1 cellular context compared by ENCODE assay signal in the genomic region with DNA sequence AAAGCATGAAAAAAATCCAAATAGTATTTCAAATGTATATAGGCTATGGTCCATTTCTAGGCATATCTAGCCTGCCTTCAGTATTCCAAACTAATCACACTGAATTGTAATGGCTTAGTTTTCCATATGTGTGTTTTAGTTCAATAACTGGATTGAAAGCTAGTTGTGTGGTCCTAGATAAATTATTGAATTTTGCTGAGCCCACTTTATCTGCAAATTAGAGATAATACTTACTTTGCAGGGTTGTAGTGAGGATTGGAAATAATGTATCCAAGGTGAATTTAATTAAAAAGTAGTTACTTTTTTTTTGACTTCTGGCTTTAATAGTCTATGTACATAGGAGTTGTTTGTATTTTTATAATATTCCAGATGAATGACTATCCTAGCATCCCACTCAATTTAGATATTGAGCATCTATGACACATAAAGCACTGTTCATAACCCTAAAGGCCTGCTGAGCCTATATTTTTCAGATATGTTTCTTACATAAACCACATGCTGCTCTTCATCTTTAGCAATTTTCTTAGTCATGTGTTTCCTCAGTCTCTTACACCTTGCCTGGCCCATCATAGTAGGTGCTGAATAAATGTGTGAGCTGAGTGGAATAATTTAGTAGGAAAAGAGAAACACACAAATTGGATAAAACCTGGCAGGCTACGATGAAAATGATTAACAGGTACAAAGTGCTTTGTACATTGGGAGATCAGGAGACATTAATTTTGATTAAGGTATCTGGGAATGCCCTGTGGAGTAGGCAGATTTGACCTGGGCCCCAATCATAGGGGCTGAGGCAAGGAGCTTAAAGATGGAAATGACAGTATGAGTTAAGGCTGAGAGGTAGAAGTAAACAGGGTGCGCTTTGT.
TF ChIP-seq lines count a peak whose summit lies in the region.

No MANE protein-coding gene starts in this region.

TF ChIP-seq in K562, 482 proteins besides CTCF, POLR2A, EP300 and RAD21 (continued from another document and continues in another):
- TF ChIP-seq, protein P1, sequence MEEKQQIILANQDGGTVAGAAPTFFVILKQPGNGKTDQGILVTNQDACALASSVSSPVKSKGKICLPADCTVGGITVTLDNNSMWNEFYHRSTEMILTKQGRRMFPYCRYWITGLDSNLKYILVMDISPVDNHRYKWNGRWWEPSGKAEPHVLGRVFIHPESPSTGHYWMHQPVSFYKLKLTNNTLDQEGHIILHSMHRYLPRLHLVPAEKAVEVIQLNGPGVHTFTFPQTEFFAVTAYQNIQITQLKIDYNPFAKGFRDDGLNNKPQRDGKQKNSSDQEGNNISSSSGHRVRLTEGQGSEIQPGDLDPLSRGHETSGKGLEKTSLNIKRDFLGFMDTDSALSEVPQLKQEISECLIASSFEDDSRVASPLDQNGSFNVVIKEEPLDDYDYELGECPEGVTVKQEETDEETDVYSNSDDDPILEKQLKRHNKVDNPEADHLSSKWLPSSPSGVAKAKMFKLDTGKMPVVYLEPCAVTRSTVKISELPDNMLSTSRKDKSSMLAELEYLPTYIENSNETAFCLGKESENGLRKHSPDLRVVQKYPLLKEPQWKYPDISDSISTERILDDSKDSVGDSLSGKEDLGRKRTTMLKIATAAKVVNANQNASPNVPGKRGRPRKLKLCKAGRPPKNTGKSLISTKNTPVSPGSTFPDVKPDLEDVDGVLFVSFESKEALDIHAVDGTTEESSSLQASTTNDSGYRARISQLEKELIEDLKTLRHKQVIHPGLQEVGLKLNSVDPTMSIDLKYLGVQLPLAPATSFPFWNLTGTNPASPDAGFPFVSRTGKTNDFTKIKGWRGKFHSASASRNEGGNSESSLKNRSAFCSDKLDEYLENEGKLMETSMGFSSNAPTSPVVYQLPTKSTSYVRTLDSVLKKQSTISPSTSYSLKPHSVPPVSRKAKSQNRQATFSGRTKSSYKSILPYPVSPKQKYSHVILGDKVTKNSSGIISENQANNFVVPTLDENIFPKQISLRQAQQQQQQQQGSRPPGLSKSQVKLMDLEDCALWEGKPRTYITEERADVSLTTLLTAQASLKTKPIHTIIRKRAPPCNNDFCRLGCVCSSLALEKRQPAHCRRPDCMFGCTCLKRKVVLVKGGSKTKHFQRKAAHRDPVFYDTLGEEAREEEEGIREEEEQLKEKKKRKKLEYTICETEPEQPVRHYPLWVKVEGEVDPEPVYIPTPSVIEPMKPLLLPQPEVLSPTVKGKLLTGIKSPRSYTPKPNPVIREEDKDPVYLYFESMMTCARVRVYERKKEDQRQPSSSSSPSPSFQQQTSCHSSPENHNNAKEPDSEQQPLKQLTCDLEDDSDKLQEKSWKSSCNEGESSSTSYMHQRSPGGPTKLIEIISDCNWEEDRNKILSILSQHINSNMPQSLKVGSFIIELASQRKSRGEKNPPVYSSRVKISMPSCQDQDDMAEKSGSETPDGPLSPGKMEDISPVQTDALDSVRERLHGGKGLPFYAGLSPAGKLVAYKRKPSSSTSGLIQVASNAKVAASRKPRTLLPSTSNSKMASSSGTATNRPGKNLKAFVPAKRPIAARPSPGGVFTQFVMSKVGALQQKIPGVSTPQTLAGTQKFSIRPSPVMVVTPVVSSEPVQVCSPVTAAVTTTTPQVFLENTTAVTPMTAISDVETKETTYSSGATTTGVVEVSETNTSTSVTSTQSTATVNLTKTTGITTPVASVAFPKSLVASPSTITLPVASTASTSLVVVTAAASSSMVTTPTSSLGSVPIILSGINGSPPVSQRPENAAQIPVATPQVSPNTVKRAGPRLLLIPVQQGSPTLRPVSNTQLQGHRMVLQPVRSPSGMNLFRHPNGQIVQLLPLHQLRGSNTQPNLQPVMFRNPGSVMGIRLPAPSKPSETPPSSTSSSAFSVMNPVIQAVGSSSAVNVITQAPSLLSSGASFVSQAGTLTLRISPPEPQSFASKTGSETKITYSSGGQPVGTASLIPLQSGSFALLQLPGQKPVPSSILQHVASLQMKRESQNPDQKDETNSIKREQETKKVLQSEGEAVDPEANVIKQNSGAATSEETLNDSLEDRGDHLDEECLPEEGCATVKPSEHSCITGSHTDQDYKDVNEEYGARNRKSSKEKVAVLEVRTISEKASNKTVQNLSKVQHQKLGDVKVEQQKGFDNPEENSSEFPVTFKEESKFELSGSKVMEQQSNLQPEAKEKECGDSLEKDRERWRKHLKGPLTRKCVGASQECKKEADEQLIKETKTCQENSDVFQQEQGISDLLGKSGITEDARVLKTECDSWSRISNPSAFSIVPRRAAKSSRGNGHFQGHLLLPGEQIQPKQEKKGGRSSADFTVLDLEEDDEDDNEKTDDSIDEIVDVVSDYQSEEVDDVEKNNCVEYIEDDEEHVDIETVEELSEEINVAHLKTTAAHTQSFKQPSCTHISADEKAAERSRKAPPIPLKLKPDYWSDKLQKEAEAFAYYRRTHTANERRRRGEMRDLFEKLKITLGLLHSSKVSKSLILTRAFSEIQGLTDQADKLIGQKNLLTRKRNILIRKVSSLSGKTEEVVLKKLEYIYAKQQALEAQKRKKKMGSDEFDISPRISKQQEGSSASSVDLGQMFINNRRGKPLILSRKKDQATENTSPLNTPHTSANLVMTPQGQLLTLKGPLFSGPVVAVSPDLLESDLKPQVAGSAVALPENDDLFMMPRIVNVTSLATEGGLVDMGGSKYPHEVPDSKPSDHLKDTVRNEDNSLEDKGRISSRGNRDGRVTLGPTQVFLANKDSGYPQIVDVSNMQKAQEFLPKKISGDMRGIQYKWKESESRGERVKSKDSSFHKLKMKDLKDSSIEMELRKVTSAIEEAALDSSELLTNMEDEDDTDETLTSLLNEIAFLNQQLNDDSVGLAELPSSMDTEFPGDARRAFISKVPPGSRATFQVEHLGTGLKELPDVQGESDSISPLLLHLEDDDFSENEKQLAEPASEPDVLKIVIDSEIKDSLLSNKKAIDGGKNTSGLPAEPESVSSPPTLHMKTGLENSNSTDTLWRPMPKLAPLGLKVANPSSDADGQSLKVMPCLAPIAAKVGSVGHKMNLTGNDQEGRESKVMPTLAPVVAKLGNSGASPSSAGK (IDR thresholded peaks at IDR 0.05): peak; percentile 18; the same call in 1 of the 2 replicates
- TF ChIP-seq MXI1 (IDR thresholded peaks at IDR 0.05; ENCODE audit: low read depth, low read length) (no peak), SIN3A (IDR thresholded peaks at IDR 0.05; ENCODE audit: borderline replicate concordance in 2 of 2, control insufficient read depth in 1 of 2, low read depth in 2 of 2, low read length in 2 of 2) (0 out of 4 replicates have a peak, but pooled peaks of 1 of the 2 experiments have one; percentile 11), NFRKB (IDR thresholded peaks at IDR 0.05; ENCODE audit: low read depth) (peak; percentile 78; the same call in 1 of the 2 replicates), PPARD (CRISPR knock-in tag; IDR thresholded peaks at IDR 0.05) (no peak), TFAM (CRISPR knock-in tag; conservative IDR thresholded peaks at IDR 0.05) (no peak), C11orf30 (IDR thresholded peaks at IDR 0.05; ENCODE audit: low read depth) (peak; percentile 52), SRSF9 (IDR thresholded peaks at IDR 0.05; ENCODE audit: borderline replicate concordance, low read depth, low read length) (no peak)
- TF ChIP-seq, protein P2, sequence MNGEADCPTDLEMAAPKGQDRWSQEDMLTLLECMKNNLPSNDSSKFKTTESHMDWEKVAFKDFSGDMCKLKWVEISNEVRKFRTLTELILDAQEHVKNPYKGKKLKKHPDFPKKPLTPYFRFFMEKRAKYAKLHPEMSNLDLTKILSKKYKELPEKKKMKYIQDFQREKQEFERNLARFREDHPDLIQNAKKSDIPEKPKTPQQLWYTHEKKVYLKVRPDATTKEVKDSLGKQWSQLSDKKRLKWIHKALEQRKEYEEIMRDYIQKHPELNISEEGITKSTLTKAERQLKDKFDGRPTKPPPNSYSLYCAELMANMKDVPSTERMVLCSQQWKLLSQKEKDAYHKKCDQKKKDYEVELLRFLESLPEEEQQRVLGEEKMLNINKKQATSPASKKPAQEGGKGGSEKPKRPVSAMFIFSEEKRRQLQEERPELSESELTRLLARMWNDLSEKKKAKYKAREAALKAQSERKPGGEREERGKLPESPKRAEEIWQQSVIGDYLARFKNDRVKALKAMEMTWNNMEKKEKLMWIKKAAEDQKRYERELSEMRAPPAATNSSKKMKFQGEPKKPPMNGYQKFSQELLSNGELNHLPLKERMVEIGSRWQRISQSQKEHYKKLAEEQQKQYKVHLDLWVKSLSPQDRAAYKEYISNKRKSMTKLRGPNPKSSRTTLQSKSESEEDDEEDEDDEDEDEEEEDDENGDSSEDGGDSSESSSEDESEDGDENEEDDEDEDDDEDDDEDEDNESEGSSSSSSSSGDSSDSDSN (IDR thresholded peaks at IDR 0.05; ENCODE audit: borderline replicate concordance in 1 of 2, low read depth in 2 of 2, low read length in 2 of 2): no peak
- TF ChIP-seq, protein P3, sequence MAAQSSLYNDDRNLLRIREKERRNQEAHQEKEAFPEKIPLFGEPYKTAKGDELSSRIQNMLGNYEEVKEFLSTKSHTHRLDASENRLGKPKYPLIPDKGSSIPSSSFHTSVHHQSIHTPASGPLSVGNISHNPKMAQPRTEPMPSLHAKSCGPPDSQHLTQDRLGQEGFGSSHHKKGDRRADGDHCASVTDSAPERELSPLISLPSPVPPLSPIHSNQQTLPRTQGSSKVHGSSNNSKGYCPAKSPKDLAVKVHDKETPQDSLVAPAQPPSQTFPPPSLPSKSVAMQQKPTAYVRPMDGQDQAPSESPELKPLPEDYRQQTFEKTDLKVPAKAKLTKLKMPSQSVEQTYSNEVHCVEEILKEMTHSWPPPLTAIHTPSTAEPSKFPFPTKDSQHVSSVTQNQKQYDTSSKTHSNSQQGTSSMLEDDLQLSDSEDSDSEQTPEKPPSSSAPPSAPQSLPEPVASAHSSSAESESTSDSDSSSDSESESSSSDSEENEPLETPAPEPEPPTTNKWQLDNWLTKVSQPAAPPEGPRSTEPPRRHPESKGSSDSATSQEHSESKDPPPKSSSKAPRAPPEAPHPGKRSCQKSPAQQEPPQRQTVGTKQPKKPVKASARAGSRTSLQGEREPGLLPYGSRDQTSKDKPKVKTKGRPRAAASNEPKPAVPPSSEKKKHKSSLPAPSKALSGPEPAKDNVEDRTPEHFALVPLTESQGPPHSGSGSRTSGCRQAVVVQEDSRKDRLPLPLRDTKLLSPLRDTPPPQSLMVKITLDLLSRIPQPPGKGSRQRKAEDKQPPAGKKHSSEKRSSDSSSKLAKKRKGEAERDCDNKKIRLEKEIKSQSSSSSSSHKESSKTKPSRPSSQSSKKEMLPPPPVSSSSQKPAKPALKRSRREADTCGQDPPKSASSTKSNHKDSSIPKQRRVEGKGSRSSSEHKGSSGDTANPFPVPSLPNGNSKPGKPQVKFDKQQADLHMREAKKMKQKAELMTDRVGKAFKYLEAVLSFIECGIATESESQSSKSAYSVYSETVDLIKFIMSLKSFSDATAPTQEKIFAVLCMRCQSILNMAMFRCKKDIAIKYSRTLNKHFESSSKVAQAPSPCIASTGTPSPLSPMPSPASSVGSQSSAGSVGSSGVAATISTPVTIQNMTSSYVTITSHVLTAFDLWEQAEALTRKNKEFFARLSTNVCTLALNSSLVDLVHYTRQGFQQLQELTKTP (IDR thresholded peaks at IDR 0.05; ENCODE audit: low read depth in 1 of 2, partially characterized antibody in 2 of 2): no peak
- TF ChIP-seq, protein P4, sequence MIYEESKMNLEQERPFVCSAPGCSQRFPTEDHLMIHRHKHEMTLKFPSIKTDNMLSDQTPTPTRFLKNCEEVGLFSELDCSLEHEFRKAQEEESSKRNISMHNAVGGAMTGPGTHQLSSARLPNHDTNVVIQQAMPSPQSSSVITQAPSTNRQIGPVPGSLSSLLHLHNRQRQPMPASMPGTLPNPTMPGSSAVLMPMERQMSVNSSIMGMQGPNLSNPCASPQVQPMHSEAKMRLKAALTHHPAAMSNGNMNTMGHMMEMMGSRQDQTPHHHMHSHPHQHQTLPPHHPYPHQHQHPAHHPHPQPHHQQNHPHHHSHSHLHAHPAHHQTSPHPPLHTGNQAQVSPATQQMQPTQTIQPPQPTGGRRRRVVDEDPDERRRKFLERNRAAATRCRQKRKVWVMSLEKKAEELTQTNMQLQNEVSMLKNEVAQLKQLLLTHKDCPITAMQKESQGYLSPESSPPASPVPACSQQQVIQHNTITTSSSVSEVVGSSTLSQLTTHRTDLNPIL (CRISPR knock-in tag; IDR thresholded peaks at IDR 0.05): no peak
- TF ChIP-seq, protein P5, sequence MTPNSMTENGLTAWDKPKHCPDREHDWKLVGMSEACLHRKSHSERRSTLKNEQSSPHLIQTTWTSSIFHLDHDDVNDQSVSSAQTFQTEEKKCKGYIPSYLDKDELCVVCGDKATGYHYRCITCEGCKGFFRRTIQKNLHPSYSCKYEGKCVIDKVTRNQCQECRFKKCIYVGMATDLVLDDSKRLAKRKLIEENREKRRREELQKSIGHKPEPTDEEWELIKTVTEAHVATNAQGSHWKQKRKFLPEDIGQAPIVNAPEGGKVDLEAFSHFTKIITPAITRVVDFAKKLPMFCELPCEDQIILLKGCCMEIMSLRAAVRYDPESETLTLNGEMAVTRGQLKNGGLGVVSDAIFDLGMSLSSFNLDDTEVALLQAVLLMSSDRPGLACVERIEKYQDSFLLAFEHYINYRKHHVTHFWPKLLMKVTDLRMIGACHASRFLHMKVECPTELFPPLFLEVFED (CRISPR knock-in tag; conservative IDR thresholded peaks at IDR 0.05): peak; percentile 54; the same call in 1 of the 2 replicates
- TF ChIP-seq, protein P6, sequence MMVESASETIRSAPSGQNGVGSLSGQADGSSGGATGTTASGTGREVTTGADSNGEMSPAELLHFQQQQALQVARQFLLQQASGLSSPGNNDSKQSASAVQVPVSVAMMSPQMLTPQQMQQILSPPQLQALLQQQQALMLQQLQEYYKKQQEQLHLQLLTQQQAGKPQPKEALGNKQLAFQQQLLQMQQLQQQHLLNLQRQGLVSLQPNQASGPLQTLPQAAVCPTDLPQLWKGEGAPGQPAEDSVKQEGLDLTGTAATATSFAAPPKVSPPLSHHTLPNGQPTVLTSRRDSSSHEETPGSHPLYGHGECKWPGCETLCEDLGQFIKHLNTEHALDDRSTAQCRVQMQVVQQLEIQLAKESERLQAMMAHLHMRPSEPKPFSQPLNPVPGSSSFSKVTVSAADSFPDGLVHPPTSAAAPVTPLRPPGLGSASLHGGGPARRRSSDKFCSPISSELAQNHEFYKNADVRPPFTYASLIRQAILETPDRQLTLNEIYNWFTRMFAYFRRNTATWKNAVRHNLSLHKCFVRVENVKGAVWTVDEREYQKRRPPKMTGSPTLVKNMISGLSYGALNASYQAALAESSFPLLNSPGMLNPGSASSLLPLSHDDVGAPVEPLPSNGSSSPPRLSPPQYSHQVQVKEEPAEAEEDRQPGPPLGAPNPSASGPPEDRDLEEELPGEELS (CRISPR knock-in tag; IDR thresholded peaks at IDR 0.05; ENCODE audit: borderline replicate concordance): no peak
- TF ChIP-seq, protein P7, sequence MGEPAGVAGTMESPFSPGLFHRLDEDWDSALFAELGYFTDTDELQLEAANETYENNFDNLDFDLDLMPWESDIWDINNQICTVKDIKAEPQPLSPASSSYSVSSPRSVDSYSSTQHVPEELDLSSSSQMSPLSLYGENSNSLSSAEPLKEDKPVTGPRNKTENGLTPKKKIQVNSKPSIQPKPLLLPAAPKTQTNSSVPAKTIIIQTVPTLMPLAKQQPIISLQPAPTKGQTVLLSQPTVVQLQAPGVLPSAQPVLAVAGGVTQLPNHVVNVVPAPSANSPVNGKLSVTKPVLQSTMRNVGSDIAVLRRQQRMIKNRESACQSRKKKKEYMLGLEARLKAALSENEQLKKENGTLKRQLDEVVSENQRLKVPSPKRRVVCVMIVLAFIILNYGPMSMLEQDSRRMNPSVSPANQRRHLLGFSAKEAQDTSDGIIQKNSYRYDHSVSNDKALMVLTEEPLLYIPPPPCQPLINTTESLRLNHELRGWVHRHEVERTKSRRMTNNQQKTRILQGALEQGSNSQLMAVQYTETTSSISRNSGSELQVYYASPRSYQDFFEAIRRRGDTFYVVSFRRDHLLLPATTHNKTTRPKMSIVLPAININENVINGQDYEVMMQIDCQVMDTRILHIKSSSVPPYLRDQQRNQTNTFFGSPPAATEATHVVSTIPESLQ (CRISPR knock-in tag; IDR thresholded peaks at IDR 0.05): no peak
